ENCODE assay signal across 9 cellular contexts in the genomic region with DNA sequence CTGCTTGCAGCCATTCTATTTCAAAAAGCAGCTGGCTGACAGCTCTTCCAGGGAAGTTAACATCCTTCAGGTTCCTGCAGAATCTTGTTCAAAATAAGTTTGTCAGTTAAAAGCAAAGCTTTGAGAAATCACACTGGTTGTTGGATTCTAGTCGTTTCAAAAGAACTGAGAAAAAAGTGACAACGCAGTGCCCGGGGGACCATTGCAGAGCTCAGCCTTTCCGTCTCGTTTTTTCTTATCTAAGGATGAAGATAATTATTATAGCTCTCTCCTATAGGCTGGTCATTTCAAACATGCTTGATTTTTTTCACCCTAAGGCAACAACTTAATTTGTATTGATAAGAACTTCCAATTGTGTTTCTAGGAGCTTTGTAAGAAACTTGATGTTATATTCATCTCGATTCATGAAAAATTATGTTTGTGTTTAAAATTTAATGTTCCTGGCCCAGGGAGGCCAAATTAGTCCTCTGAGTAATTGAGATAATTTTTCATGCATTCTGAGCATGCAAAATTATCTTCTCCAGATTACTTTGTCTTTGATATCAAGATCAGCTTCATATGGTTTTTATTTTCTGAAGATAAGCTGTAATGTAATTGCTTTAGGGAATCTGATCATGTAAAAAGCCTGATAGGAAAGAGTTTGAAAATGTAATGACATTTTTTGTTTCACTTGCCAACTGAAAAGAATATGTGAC. TPM values are rescaled to one million over a fixed set of nuclear protein-coding genes. Genes with fewer than 3 reads are reported as not detected.
"Had no signal": no experiment of that assay in that cellular context is flagged by ENCODE, and none has a peak within 500 bp of the region (broad histone marks: within the 10 kb centered on the region; RNA-seq: fewer than 3 reads in every experiment).

No MANE protein-coding gene starts in this region.

- H3K9ac ChIP-seq: GM23248 had no signal

- H3K4me3 ChIP-seq: GM23248, K562 had no signal

- H3K27ac ChIP-seq: GM23248 had no signal

- DNase-seq: GM23248, GOT3, H9, HCEC 1CT, HFFc6, IMR-90 had no signal

- FAIRE-seq: HTR-8/SVneo, K562 had no signal

- H2AFZ ChIP-seq: GM23248 had no signal

RNA-seq across cellular contexts. Expression of a gene that starts 58.4 kb away (rescaled TPM):
- total RNA-seq: GM23248, HT-29, K562 had no signal
